8 cellular contexts compared by ENCODE assay signal in the genomic region with DNA sequence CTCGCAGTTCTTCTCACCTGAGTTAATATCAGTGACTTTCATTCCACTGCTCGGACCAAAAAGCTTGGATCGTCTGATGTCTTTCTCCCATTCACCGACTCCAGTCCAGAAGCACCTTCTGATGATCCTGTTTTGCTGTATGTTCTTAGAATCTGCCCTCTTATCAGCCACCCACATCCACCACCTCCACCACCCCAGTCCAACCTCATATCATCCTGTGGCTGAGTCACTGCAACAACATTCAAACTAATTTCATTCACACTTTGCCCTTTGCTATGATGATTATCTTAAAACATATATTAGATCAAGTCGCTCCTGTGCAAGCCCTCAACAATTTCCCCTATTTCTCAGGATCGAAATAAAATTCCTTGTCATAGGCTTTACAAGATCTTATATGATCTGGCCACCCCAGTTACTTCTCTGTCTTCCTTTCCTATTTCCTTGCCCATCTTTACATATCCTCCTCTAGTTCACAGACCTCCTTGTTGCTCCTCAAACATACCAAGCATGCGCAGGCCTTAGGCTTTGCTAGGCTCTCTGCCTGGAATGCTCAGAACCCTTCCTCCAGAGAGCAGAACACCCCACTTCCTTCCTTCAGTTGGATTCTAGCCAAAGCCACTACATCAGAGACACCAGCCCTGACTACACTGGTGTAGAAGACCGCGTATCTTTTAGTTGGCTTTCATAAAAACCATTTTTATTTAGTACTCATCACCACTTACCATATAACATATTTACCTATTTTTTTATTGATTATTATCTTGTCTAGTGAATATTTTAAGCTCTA.
"Had no signal": no experiment of that assay in that cellular context is flagged by ENCODE, and none has a peak within 500 bp of the region (broad histone marks: within the 10 kb centered on the region; RNA-seq: fewer than 3 reads in every experiment).

No MANE protein-coding gene starts in this region.

- H3K27ac ChIP-seq: ascending aorta, left lung had no signal

- DNase-seq: activated naive CD4-positive, alpha-beta T cell; activated T-cell treated with anti-CD3 and anti-CD28 coated beads for 4 hours; left lung; natural killer cell; stimulated activated CD4-positive, alpha-beta T cell treated with anti-CD3 and anti-CD28 coated beads, Interleukin-12 subunit alpha, Interleukin-12 subunit beta, amount 100 ng/mL, for 4 hours; T-helper 1 cell; T1000 had no signal

- H3K4me3 ChIP-seq: ascending aorta, left lung had no signal
